28 cellular contexts compared by ENCODE assay signal in genomic region chr22:48541401-48542098, GRCh38.
"Had no signal": no experiment of that assay in that cellular context is flagged by ENCODE, and none has a peak within 500 bp of the region (broad histone marks: within the 10 kb centered on the region; RNA-seq: fewer than 3 reads in every experiment).

No MANE protein-coding gene starts in this region.

- H3K4me3 Mint-ChIP-seq: natural killer cell treated with Interleukin-12 subunit alpha and Interleukin-12 subunit beta and Interleukin-15 and Interleukin-18, amount 100 ng/mL, for 72 hours; nephron progenitor cell; neural crest cell; stimulated activated effector memory CD8-positive, alpha-beta T cell treated with anti-CD3 and anti-CD28 coated beads, Interleukin-12 subunit alpha, Interleukin-12 subunit beta, amount 100 ng/mL, for 72 hours; stimulated activated naive B cell treated with anti-CD40 and anti-IgM and Interleukin-4, amounts not matched to agents 10 μg/mL and 1 μg/mL and 100 μg/mL, for 72 hours; stimulated activated naive CD8-positive, alpha-beta T cell treated with anti-CD3 and anti-CD28 coated beads, Interleukin-15, Interleukin-2, amounts not matched to agents 100 ng/mL and 50 ng/mL, for 24 hours had no signal

- H3K27me3 ChIP-seq: ovary, right lobe of liver, sigmoid colon, thyroid gland, tibial nerve, upper lobe of left lung, vagina had no signal

- H3K27ac Mint-ChIP-seq: natural killer cell treated with Interleukin-12 subunit alpha and Interleukin-12 subunit beta and Interleukin-15 and Interleukin-18, amount 100 ng/mL, for 72 hours; progenitor cell of endocrine pancreas; stimulated activated effector memory CD8-positive, alpha-beta T cell treated with anti-CD3 and anti-CD28 coated beads, Interleukin-12 subunit alpha, Interleukin-12 subunit beta, amount 100 ng/mL, for 72 hours; stimulated activated naive B cell treated with anti-CD40 and anti-IgM and Interleukin-4, amounts not matched to agents 10 μg/mL and 1 μg/mL and 100 μg/mL, for 72 hours; stimulated activated naive CD8-positive, alpha-beta T cell treated with anti-CD3 and anti-CD28 coated beads, Interleukin-15, Interleukin-2, amounts not matched to agents 100 ng/mL and 50 ng/mL, for 24 hours had no signal

- ATAC-seq: natural killer cell treated with Interleukin-12 subunit alpha and Interleukin-12 subunit beta and Interleukin-15 and Interleukin-18, amount 100 ng/mL, for 72 hours; psoas muscle; right cardiac atrium; right lobe of liver; stimulated activated effector memory CD8-positive, alpha-beta T cell treated with anti-CD3 and anti-CD28 coated beads, Interleukin-12 subunit alpha, Interleukin-12 subunit beta, amount 100 ng/mL, for 72 hours; stimulated activated naive B cell treated with anti-CD40 and anti-IgM and Interleukin-4, amounts not matched to agents 10 μg/mL and 1 μg/mL and 100 μg/mL, for 72 hours had no signal

- H3K4me3 ChIP-seq: ovary, psoas muscle, right lobe of liver, sigmoid colon, stomach, thoracic aorta, thyroid gland, tibial nerve, upper lobe of left lung, vagina had no signal

- H3K27me3 Mint-ChIP-seq: natural killer cell treated with Interleukin-12 subunit alpha and Interleukin-12 subunit beta and Interleukin-15 and Interleukin-18, amount 100 ng/mL, for 72 hours; stimulated activated naive CD8-positive, alpha-beta T cell treated with anti-CD3 and anti-CD28 coated beads, Interleukin-15, Interleukin-2, amounts not matched to agents 100 ng/mL and 50 ng/mL, for 24 hours had no signal

- H3K9ac ChIP-seq: parathyroid adenoma had no signal

- H3K4me1 ChIP-seq: parathyroid adenoma, psoas muscle, right lobe of liver, sigmoid colon, stomach, thyroid gland, vagina had no signal

- H3K36me3 Mint-ChIP-seq: natural killer cell treated with Interleukin-12 subunit alpha and Interleukin-12 subunit beta and Interleukin-15 and Interleukin-18, amount 100 ng/mL, for 72 hours; stimulated activated effector memory CD8-positive, alpha-beta T cell treated with anti-CD3 and anti-CD28 coated beads, Interleukin-12 subunit alpha, Interleukin-12 subunit beta, amount 100 ng/mL, for 72 hours; stimulated activated naive B cell treated with anti-CD40 and anti-IgM and Interleukin-4, amounts not matched to agents 10 μg/mL and 1 μg/mL and 100 μg/mL, for 72 hours had no signal

- H3K27ac ChIP-seq: ovary, parathyroid adenoma, psoas muscle, right lobe of liver, sigmoid colon, stomach, thoracic aorta, thyroid gland, upper lobe of left lung, vagina had no signal

- H3K36me3 ChIP-seq: ovary, right lobe of liver, sigmoid colon, stomach, thoracic aorta, thyroid gland, tibial nerve, upper lobe of left lung, vagina had no signal

- H3K4me1 Mint-ChIP-seq: stimulated activated effector memory CD8-positive, alpha-beta T cell treated with anti-CD3 and anti-CD28 coated beads, Interleukin-12 subunit alpha, Interleukin-12 subunit beta, amount 100 ng/mL, for 72 hours had no signal

- DNase-seq: nephron progenitor cell; occipital lobe; ovary; posterior cingulate gyrus; psoas muscle; right lobe of liver; sigmoid colon; small intestine; stimulated activated CD4-positive, alpha-beta T cell treated with anti-CD3 and anti-CD28 coated beads, Interleukin-15, amount 100 ng/mL, for 24 hours; stimulated activated CD4-positive, alpha-beta T cell treated with anti-CD3 and anti-CD28 coated beads, Interleukin-2, amount 100 ng/mL, for 24 hours; stimulated activated CD4-positive, alpha-beta T cell treated with anti-CD3 and anti-CD28 coated beads, Interleukin-2, amount 100 ng/mL, for 48 hours; stimulated activated CD4-positive, alpha-beta T cell treated with anti-CD3 and anti-CD28 coated beads, Interleukin-4, amount 100 ng/mL, for 24 hours; stimulated activated naive B cell treated with anti-CD40 and anti-IgM and Interleukin-4, amounts not matched to agents 10 μg/mL and 1 μg/mL and 100 μg/mL, for 72 hours; stimulated activated naive CD4-positive, alpha-beta T cell treated with Interleukin-2 at 50 U/mL for 16 hours; stomach; thyroid gland; trophoblast cell had no signal

- H3K9me3 ChIP-seq: ovary, psoas muscle, right lobe of liver, sigmoid colon, stomach, thoracic aorta, thyroid gland, tibial nerve, upper lobe of left lung, vagina had no signal

- H3K9me3 Mint-ChIP-seq: natural killer cell treated with Interleukin-12 subunit alpha and Interleukin-12 subunit beta and Interleukin-15 and Interleukin-18, amount 100 ng/mL, for 72 hours; nephron progenitor cell; neural crest cell; stimulated activated effector memory CD8-positive, alpha-beta T cell treated with anti-CD3 and anti-CD28 coated beads, Interleukin-12 subunit alpha, Interleukin-12 subunit beta, amount 100 ng/mL, for 72 hours; stimulated activated naive CD8-positive, alpha-beta T cell treated with anti-CD3 and anti-CD28 coated beads, Interleukin-15, Interleukin-2, amounts not matched to agents 100 ng/mL and 50 ng/mL, for 24 hours had no signal
